7 cellular contexts compared by ENCODE assay signal in genomic region chr12:302766-303165, GRCh38. TPM values are rescaled to one million over a fixed set of nuclear protein-coding genes. Genes with fewer than 3 reads are reported as not detected.
"Had no signal": no experiment of that assay in that cellular context is flagged by ENCODE, and none has a peak within 500 bp of the region (broad histone marks: within the 10 kb centered on the region; RNA-seq: fewer than 3 reads in every experiment).

No MANE protein-coding gene starts in this region.

RNA-seq across cellular contexts. Expression of gene SLC6A13, which starts 40.1 kb away (rescaled TPM):
- total RNA-seq: colonic mucosa, kidney epithelial cell, left colon, pulmonary artery endothelial cell, stomach, transverse colon, ureter had no signal
- polyA plus RNA-seq: stomach had no signal
